ENCODE assay signal across 1 cellular context in genomic region chr12:55938826-55939501, GRCh38.
TF ChIP-seq lines count a peak whose summit lies in the region.

No MANE protein-coding gene starts in this region.

TF ChIP-seq in IMR-90, 13 proteins besides CTCF, POLR2A, EP300 and RAD21:
- TF ChIP-seq NFE2L2 (IDR thresholded peaks at IDR 0.05; ENCODE audit: low read depth, low read length) = no peak
- no peak for TF ChIP-seq RFX5 (IDR thresholded peaks at IDR 0.05; ENCODE audit: low read depth, low read length)
- no peak for TF ChIP-seq CEBPB (IDR thresholded peaks at IDR 0.05; ENCODE audit: low read depth, low read length)
- TF ChIP-seq ELK1 (IDR thresholded peaks at IDR 0.05; ENCODE audit: borderline replicate concordance, low read depth, low read length) = no peak
- no peak for TF ChIP-seq USF2 (IDR thresholded peaks at IDR 0.05; ENCODE audit: low read depth, low read length)
- no peak for TF ChIP-seq BHLHE40 (IDR thresholded peaks at IDR 0.05; ENCODE audit: low read depth, low read length)
- no peak for TF ChIP-seq MAZ (IDR thresholded peaks at IDR 0.05; ENCODE audit: borderline replicate concordance, low read depth, low read length)
- no peak for TF ChIP-seq MAFK (IDR thresholded peaks at IDR 0.05; ENCODE audit: low read depth, low read length)
- no peak for TF ChIP-seq MXI1 (IDR thresholded peaks at IDR 0.05; ENCODE audit: borderline replicate concordance, low read depth, low read length)
- TF ChIP-seq SMC3 (IDR thresholded peaks at IDR 0.05; ENCODE audit: low read depth, low read length) = no peak
- no peak for TF ChIP-seq FOS (IDR thresholded peaks at IDR 0.05; ENCODE audit: low read depth, low read length)
- no peak for TF ChIP-seq RCOR1 (IDR thresholded peaks at IDR 0.05; ENCODE audit: insufficient replicate concordance, low read length)
